Comparison of ENCODE assay signal across 1 cellular context in the genomic region with DNA sequence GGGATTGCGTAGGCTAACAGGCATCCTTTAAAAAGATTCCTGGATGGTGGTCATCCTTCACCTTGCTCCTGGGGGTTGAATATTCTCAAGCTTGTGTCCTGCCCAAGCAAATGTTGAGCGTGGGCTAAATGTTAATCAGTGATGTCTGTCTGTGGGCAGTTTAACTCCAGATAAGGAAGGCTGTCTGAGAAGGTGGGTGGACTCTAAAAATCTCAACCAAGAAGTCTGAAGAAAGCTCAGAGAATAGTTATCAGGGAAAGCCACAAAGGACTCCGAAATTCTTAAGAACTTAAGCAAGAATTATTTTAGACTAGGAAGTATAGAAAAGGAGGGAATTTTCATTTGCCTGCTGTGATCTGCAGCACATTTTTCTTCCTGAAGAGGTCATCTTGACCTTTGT.
TF ChIP-seq lines count a peak whose summit lies in the region.

No MANE protein-coding gene starts in this region.

TF ChIP-seq in H1, 55 proteins besides CTCF, POLR2A, EP300 and RAD21:
- TF ChIP-seq TEAD4 (IDR thresholded peaks at IDR 0.05; ENCODE audit: low read depth, low read length): no peak
- no peak for TF ChIP-seq NRF1 (IDR thresholded peaks at IDR 0.05; ENCODE audit: low read depth, low read length)
- TF ChIP-seq, protein P1, sequence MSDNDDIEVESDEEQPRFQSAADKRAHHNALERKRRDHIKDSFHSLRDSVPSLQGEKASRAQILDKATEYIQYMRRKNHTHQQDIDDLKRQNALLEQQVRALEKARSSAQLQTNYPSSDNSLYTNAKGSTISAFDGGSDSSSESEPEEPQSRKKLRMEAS (IDR thresholded peaks at IDR 0.05): no peak
- no peak for TF ChIP-seq CREB1 (IDR thresholded peaks at IDR 0.05)
- no peak for TF ChIP-seq YY1 (IDR thresholded peaks at IDR 0.05; ENCODE audit: low read depth, low read length)
- TF ChIP-seq NANOG (IDR thresholded peaks at IDR 0.05; ENCODE audit: insufficient read depth, low read depth, low read length, poor library complexity, severe bottlenecking): no peak
TF ChIP-seq in H1: peak in this region for 0.
